ENCODE assay signal across 18 cellular contexts in the genomic region with DNA sequence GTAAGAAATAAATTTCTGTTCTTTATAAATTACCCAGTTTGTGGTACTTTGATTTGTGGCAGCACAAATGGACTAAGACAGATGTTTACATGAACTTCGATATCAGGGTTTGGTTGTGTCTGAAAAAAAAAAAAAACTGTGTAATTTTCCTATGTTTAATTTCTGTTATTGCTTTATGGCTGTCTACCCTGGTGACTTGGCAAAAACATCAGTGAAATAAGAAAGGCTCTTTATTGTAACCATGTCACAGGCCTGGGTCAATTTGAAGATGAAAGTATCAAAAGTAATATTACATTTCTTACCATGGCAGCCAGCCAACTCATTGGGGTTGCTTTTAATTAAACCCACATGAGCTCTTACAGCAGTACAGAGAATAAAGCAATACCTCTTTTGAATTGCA. TPM values are rescaled to one million over a fixed set of nuclear protein-coding genes. Genes with fewer than 3 reads are reported as not detected.
DNase-seq lines count a peak whose midpoint lies in the region; FAIRE-seq and TF ChIP-seq lines count a peak whose summit lies in the region.
"Had no signal": no experiment of that assay in that cellular context is flagged by ENCODE, and none has a peak within 500 bp of the region (broad histone marks: within the 10 kb centered on the region; RNA-seq: fewer than 3 reads in every experiment).

No MANE protein-coding gene starts in this region.

- no peaks in the 10 kb centered on the region for H3K9me3 Mint-ChIP-seq in progenitor cell of endocrine pancreas (ENCODE audit: low read depth)
- H3K9me3 Mint-ChIP-seq: CD8-positive, alpha-beta memory T cell; GM23338; H9 had no signal

- H3K4me3 ChIP-seq in AG04450 (ENCODE audit: low read depth, low read length) (no peak overlapping the region), colonic mucosa (no peak overlapping the region), small intestine (ENCODE audit: low read depth in 1 of 2, low read length in 2 of 2) (no peak overlapping the region)
- H3K4me3 ChIP-seq: BLaER1, GM12878, GM23338 had no signal

- TF ChIP-seq CTCF in AG04450 (IDR thresholded peaks at IDR 0.05; ENCODE audit: low read depth, low read length) (no peak), colonic mucosa (IDR thresholded peaks at IDR 0.05) (no peak), progenitor cell of endocrine pancreas (IDR thresholded peaks at IDR 0.05; ENCODE audit: unreplicated experiment) (no peak)

- H3K4me1 ChIP-seq in colonic mucosa (no peaks in the 10 kb centered on the region), small intestine (ENCODE audit: control insufficient read depth in 2 of 2, insufficient read depth in 1 of 2, low read depth in 1 of 2, low read length in 1 of 2) (peaks cover 0 to 5% of the 10 kb centered on the region in 2 donors)
- H3K4me1 ChIP-seq: BLaER1, Caco-2 had no signal

- no peaks in the 10 kb centered on the region for H3K9me3 ChIP-seq in AG04450 (ENCODE audit: control insufficient read depth, insufficient read depth, low read length)
- no peaks in the 10 kb centered on the region for H3K9me3 ChIP-seq in colonic mucosa
- no peaks in the 10 kb centered on the region for H3K9me3 ChIP-seq in small intestine (ENCODE audit: control insufficient read depth, low read depth)
- H3K9me3 ChIP-seq: BLaER1, Caco-2 had no signal

- no peaks in the 10 kb centered on the region for H3K36me3 Mint-ChIP-seq in progenitor cell of endocrine pancreas (ENCODE audit: insufficient read depth)
- H3K36me3 Mint-ChIP-seq: CD8-positive, alpha-beta memory T cell had no signal

- peak overlapping the region; percentile 21 for H3K27ac ChIP-seq in AG04450 (ENCODE audit: low read depth, low read length)
- H3K27ac ChIP-seq in colonic mucosa: no peak overlapping the region
- H3K27ac ChIP-seq in small intestine (ENCODE audit: low read depth in 1 of 2, low read length in 1 of 2): no peak overlapping the region
- H3K27ac ChIP-seq: 22Rv1, BLaER1 had no signal

- H3K27me3 ChIP-seq in AG04450 (ENCODE audit: control insufficient read depth, insufficient read depth, low read length): no peaks in the 10 kb centered on the region
- no peaks in the 10 kb centered on the region for H3K27me3 ChIP-seq in colonic mucosa
- H3K27me3 ChIP-seq in small intestine (ENCODE audit: control insufficient read depth in 2 of 2, insufficient read depth in 2 of 2, low read length in 2 of 2): no peaks in the 10 kb centered on the region
- H3K27me3 ChIP-seq: BLaER1 had no signal

- intact Hi-C loops in colonic mucosa (cut with DNase I): no loop called here

- 8 to 36% (median 32%) methylated on average over 1 of the region's 1 CpG for WGBS in small intestine, 3 donors

- FAIRE-seq in small intestine (lab: Jason Lieb, UNC): no peak
- FAIRE-seq: GM12878, GM18507 had no signal

- POLR2A ChIA-PET in AG04450 (lab: Yijun Ruan, JAX): no interaction called here

- H3K36me3 ChIP-seq in colonic mucosa (no peaks in the 10 kb centered on the region), small intestine (ENCODE audit: control insufficient read depth in 2 of 2, insufficient read depth in 2 of 2, low read length in 2 of 2) (no peaks in the 10 kb centered on the region)
- H3K36me3 ChIP-seq: BLaER1 had no signal

- no peaks in the 10 kb centered on the region for H3K4me1 Mint-ChIP-seq in progenitor cell of endocrine pancreas (ENCODE audit: low read depth)
- H3K4me1 Mint-ChIP-seq: CD8-positive, alpha-beta memory T cell; GM23338; H9 had no signal

- DNase-seq in DMS 273 (lab: John Stamatoyannopoulos, UW; ENCODE audit: unreplicated experiment): peak; percentile 12
- DNase-seq in DMS 273 treated with DMSO at 0.1 percent for 48 hours (lab: John Stamatoyannopoulos, UW): no peak
- DNase-seq in AG04450 (ENCODE audit: low read depth, low spot score): no peak
- peak; percentile 29 for DNase-seq in colonic mucosa
- DNase-seq in small intestine: peak; percentile 31
- no peak for DNase-seq in progenitor cell of endocrine pancreas (ENCODE audit: low spot score, unreplicated experiment)
- no peak for DNase-seq in effector CD4-positive, alpha-beta T cell
- DNase-seq: AML-193; Caco-2; CD8-positive, alpha-beta memory T cell; H9; IMR-90 had no signal

- H3K9ac ChIP-seq in colonic mucosa (ENCODE audit: low read depth in 2 of 2, low read length in 2 of 2): no peak overlapping the region
- H3K9ac ChIP-seq: BLaER1 had no signal

- CTCF ChIA-PET in AG04450 (lab: Charles Lee): no interaction called here

- H3K27me3 Mint-ChIP-seq in progenitor cell of endocrine pancreas: peaks cover 9% of the 10 kb centered on the region

- H3K27ac Mint-ChIP-seq in progenitor cell of endocrine pancreas: no peak overlapping the region
- H3K27ac Mint-ChIP-seq: CD8-positive, alpha-beta memory T cell; GM23338; H9 had no signal

- H3K4me3 Mint-ChIP-seq in progenitor cell of endocrine pancreas (ENCODE audit: low read depth): no peak overlapping the region
- H3K4me3 Mint-ChIP-seq: CD8-positive, alpha-beta memory T cell; GM23338; H9 had no signal

RNA-seq across cellular contexts. Expression of a gene that starts 20.7 kb away (rescaled TPM):
- polyA plus RNA-seq in AG04450 (2011; rRNA removed): not detected in 2 replicates
- not detected in 2 replicates for polyA minus RNA-seq in AG04450 (2011; rRNA and poly(A)+ RNA removed)
- under 1 TPM; 0.20 to 0.35 TPM for total RNA-seq in colonic mucosa
- polyA plus RNA-seq in small intestine: 1 to 10 TPM in 1 of 3 donors, not detected in 2; 1.6 TPM
- 0.27 and 0.48 TPM in 2 replicates for total RNA-seq in progenitor cell of endocrine pancreas
- total RNA-seq: Caco-2; CD8-positive, alpha-beta memory T cell; HT-29; IMR-90 had no signal
- polyA plus RNA-seq: CD8-positive, alpha-beta memory T cell; IMR-90 had no signal

Comparison
In these comparisons a context has a peak if more than half of its experiments do, and no peak if none do; other contexts are left out.
1. DNase-seq: peak in DMS 273 (single experiment), colonic mucosa (single experiment) and small intestine (single experiment); none in DMS 273 treated with DMSO at 0.1 percent for 48 hours (single experiment), AG04450 (single experiment), progenitor cell of endocrine pancreas (single experiment) and effector CD4-positive, alpha-beta T cell (single experiment).